2 cellular contexts compared by ENCODE assay signal in the genomic region with DNA sequence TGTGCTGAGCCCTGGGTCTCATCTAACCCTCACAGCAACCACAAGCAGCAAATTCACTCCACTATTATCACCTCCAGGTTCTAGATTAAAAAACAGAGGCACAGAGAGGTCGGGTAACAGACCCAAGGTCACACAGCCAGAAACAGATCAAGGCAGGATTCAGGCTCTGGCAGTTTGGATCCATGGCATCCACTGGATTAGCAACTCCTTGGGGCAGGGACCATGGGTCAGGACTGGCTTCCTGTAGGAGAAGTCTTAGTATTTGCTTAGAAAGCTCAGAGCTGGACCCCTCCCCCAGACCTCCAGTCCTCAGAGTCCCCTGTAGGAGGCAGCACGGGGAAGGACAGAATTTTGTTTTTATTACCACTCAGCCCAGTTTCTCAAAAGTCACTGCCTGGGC.
TF ChIP-seq lines count a peak whose summit lies in the region.

No MANE protein-coding gene starts in this region.

TF ChIP-seq in SK-N-SH, 30 proteins besides CTCF, POLR2A, EP300 and RAD21 (continued from another document):
- TF ChIP-seq, protein P1, sequence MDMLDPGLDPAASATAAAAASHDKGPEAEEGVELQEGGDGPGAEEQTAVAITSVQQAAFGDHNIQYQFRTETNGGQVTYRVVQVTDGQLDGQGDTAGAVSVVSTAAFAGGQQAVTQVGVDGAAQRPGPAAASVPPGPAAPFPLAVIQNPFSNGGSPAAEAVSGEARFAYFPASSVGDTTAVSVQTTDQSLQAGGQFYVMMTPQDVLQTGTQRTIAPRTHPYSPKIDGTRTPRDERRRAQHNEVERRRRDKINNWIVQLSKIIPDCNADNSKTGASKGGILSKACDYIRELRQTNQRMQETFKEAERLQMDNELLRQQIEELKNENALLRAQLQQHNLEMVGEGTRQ (IDR thresholded peaks at IDR 0.05; ENCODE audit: borderline replicate concordance, low read depth, low read length), result no peak
- no peak for TF ChIP-seq NRF1 (IDR thresholded peaks at IDR 0.05; ENCODE audit: low read depth, low read length)

TF ChIP-seq in SK-N-SH treated with all-trans-retinoic acid at 6 μM for 48 hours, 23 proteins besides CTCF, POLR2A, EP300 and RAD21 (continued from another document):
- TF ChIP-seq, protein P2, sequence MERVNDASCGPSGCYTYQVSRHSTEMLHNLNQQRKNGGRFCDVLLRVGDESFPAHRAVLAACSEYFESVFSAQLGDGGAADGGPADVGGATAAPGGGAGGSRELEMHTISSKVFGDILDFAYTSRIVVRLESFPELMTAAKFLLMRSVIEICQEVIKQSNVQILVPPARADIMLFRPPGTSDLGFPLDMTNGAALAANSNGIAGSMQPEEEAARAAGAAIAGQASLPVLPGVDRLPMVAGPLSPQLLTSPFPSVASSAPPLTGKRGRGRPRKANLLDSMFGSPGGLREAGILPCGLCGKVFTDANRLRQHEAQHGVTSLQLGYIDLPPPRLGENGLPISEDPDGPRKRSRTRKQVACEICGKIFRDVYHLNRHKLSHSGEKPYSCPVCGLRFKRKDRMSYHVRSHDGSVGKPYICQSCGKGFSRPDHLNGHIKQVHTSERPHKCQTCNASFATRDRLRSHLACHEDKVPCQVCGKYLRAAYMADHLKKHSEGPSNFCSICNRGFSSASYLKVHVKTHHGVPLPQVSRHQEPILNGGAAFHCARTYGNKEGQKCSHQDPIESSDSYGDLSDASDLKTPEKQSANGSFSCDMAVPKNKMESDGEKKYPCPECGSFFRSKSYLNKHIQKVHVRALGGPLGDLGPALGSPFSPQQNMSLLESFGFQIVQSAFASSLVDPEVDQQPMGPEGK (CRISPR knock-in tag; IDR thresholded peaks at IDR 0.05; ENCODE audit: borderline replicate concordance), result no peak
- no peak for TF ChIP-seq ISL1 (CRISPR knock-in tag; IDR thresholded peaks at IDR 0.05)
- TF ChIP-seq, protein P3, sequence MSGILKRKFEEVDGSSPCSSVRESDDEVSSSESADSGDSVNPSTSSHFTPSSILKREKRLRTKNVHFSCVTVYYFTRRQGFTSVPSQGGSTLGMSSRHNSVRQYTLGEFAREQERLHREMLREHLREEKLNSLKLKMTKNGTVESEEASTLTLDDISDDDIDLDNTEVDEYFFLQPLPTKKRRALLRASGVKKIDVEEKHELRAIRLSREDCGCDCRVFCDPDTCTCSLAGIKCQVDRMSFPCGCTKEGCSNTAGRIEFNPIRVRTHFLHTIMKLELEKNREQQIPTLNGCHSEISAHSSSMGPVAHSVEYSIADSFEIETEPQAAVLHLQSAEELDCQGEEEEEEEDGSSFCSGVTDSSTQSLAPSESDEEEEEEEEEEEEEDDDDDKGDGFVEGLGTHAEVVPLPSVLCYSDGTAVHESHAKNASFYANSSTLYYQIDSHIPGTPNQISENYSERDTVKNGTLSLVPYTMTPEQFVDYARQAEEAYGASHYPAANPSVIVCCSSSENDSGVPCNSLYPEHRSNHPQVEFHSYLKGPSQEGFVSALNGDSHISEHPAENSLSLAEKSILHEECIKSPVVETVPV (CRISPR knock-in tag; IDR thresholded peaks at IDR 0.05), result no peak
